Comparison of ENCODE assay signal across 8 cellular contexts in genomic region chr16:18789850-18790706, GRCh38. TPM values are rescaled to one million over a fixed set of nuclear protein-coding genes. Genes with fewer than 3 reads are reported as not detected.
DNase-seq lines count a peak whose midpoint lies in the region; ATAC-seq and TF ChIP-seq lines count a peak whose summit lies in the region.

RPS15A (minus strand) TSS chr16:18790334; CDS start chr16:18789113, 1,221 bp downstream.

- peaks cover 50% of the 10 kb centered on the region for H4K20me1 ChIP-seq in BLaER1

- H3K27me3 ChIP-seq in BLaER1, result no peaks in the 10 kb centered on the region

- peak within 1 kb of the TSS; percentile 85 for H3K4me3 Mint-ChIP-seq in activated CD4-positive, alpha-beta T cell treated with anti-CD3 and anti-CD28 coated beads, Interleukin-2, amount 10 ng/mL, durations not matched to agents 7 days and 5 days

- H3K27ac Mint-ChIP-seq in activated CD4-positive, alpha-beta T cell treated with anti-CD3 and anti-CD28 coated beads, Interleukin-2, amount 10 ng/mL, durations not matched to agents 7 days and 5 days, result peak within 1 kb of the TSS; percentile 94

- ATAC-seq in GM19328 (IDR thresholded peaks at IDR 0.05; ENCODE audit: unreplicated experiment) (peak; percentile 81), HG03520 (IDR thresholded peaks at IDR 0.05; ENCODE audit: unreplicated experiment) (peak; percentile 86)

- CTCF ChIA-PET in activated CD4-positive, alpha-beta T cell treated with anti-CD3 and anti-CD28 coated beads, Interleukin-2, amount 10 ng/mL, durations not matched to agents 7 days and 5 days (lab: Charles Lee), result interaction anchor here (0.6 to 8.2 kb wide), 8 partner anchors 11 to 257 kb away, joined by 3 to 86 read pairs (median 3); partner anchors contain the start of gene ARL6IP1

- POLR2A ChIA-PET in activated CD4-positive, alpha-beta T cell treated with anti-CD3 and anti-CD28 coated beads, Interleukin-2, amount 10 ng/mL, durations not matched to agents 7 days and 5 days (lab: Charles Lee), result interaction anchor here (0.6 to 1.5 kb wide), 4 partner anchors 12 to 850 kb away, joined by 3 to 34 read pairs (median 6); partner anchors contain the start of gene ARL6IP1

- peaks cover 57% of the 10 kb centered on the region for H3K4me1 Mint-ChIP-seq in activated CD4-positive, alpha-beta T cell treated with anti-CD3 and anti-CD28 coated beads, Interleukin-2, amount 10 ng/mL, durations not matched to agents 7 days and 5 days

- peaks cover 47% of the 10 kb centered on the region for H3K4me1 ChIP-seq in BLaER1

- H3K9me3 ChIP-seq in BLaER1, result no peaks in the 10 kb centered on the region

- H3K4me2 ChIP-seq in BLaER1, result peak within 1 kb of the TSS; percentile 94

- peaks cover 82% of the 10 kb centered on the region for H3K36me3 ChIP-seq in BLaER1

- DNase-seq in NCI-H69 (lab: John Stamatoyannopoulos, UW) (peak; percentile 99), coronary artery (ENCODE audit: low spot score) (peak; percentile 95), left kidney (ENCODE audit: low read depth, low spot score) (peak; percentile 99)
- peak; percentile 97 for DNase-seq in activated CD4-positive, alpha-beta T cell treated with anti-CD3 and anti-CD28 coated beads, Interleukin-2, amount 10 ng/mL, durations not matched to agents 7 days and 5 days
- peak; percentile 90 to 93 for DNase-seq in stimulated activated CD4-positive, alpha-beta T cell treated with anti-CD3 and anti-CD28 coated beads, Interleukin-2, amount 100 ng/mL, for 24 hours

- peak within 1 kb of the TSS; percentile 100 for H3K9ac ChIP-seq in BLaER1

- H3K27me3 Mint-ChIP-seq in activated CD4-positive, alpha-beta T cell treated with anti-CD3 and anti-CD28 coated beads, Interleukin-2, amount 10 ng/mL, durations not matched to agents 7 days and 5 days, result no peaks in the 10 kb centered on the region

- TF ChIP-seq CTCF in coronary artery (IDR thresholded peaks at IDR 0.05), result no peak

- H3K9me3 Mint-ChIP-seq in activated CD4-positive, alpha-beta T cell treated with anti-CD3 and anti-CD28 coated beads, Interleukin-2, amount 10 ng/mL, durations not matched to agents 7 days and 5 days, result no peaks in the 10 kb centered on the region

- H3K27ac ChIP-seq in BLaER1 (peak within 1 kb of the TSS; percentile 99), coronary artery (peak within 1 kb of the TSS; percentile 84 to 87)

- peaks cover 85% of the 10 kb centered on the region for H3K36me3 Mint-ChIP-seq in activated CD4-positive, alpha-beta T cell treated with anti-CD3 and anti-CD28 coated beads, Interleukin-2, amount 10 ng/mL, durations not matched to agents 7 days and 5 days (ENCODE audit: low read depth)

- peak within 1 kb of the TSS; percentile 98 for H3K4me3 ChIP-seq in BLaER1
- H3K4me3 ChIP-seq in coronary artery, result peak within 1 kb of the TSS; percentile 84

RNA-seq across cellular contexts. Expression of gene RPS15A, which starts in this region (rescaled TPM):
- total RNA-seq in activated CD4-positive, alpha-beta T cell treated with anti-CD3 and anti-CD28 coated beads, Interleukin-2, amount 10 ng/mL, durations not matched to agents 7 days and 5 days, result 1,000 to 10,000 TPM; 1,939 to 2,119 TPM

Comparison
In these comparisons a context has a peak if more than half of its experiments do, and no peak if none do; other contexts are left out.
1. Peak in every context shown above with its lines: DNase-seq, ATAC-seq, H3K4me3 ChIP-seq and H3K27ac ChIP-seq.